In genomic region chr11:57815476-57815875, GRCh38 we compare ENCODE assay signal across 14 cellular contexts. TPM values are rescaled to one million over a fixed set of nuclear protein-coding genes. Genes with fewer than 3 reads are reported as not detected.
DNase-seq lines count a peak whose midpoint lies in the region; ATAC-seq and TF ChIP-seq lines count a peak whose summit lies in the region.
"Had no signal": no experiment of that assay in that cellular context is flagged by ENCODE, and none has a peak within 500 bp of the region (broad histone marks: within the 10 kb centered on the region; RNA-seq: fewer than 3 reads in every experiment).

No MANE protein-coding gene starts in this region.

- H3K4me1 ChIP-seq in smooth muscle cell (ENCODE audit: low read depth), result no peaks in the 10 kb centered on the region

- H3K79me2 ChIP-seq in smooth muscle cell (ENCODE audit: low read depth), result peaks cover 3% of the 10 kb centered on the region

- no peak overlapping the region for H3K4me3 ChIP-seq in smooth muscle cell
- H3K4me3 ChIP-seq: MG63, skin epidermis had no signal

- no peak overlapping the region for H3K9ac ChIP-seq in smooth muscle cell (ENCODE audit: low read depth)

- no peak overlapping the region for H3K4me2 ChIP-seq in smooth muscle cell

- H3K27me3 ChIP-seq in smooth muscle cell (ENCODE audit: low read depth), result no peaks in the 10 kb centered on the region
- H3K27me3 ChIP-seq: MG63 had no signal

- WGBS in smooth muscle cell (ENCODE audit: low lambda C conversion rate), result 83% methylated on average over 2 of the region's 2 CpGs

- intact Hi-C loops in sciatic nerve (cut with DNase I), result no loop called here

- peaks cover 15% of the 10 kb centered on the region for H4K20me1 ChIP-seq in smooth muscle cell (ENCODE audit: low read depth)

- no peak for DNase-seq in sciatic nerve (ENCODE audit: low spot score)
- DNase-seq in smooth muscle cell (lab: John Stamatoyannopoulos, UW; ENCODE audit: unreplicated experiment), result no peak
- DNase-seq in MV-4-11 (lab: John Stamatoyannopoulos, UW), result no peak
- no peak for DNase-seq in DMS153 treated with DMSO at 0.1 percent for 48 hours (lab: John Stamatoyannopoulos, UW; ENCODE audit: unreplicated experiment)
- DNase-seq: DMS153, endodermal cell, MG63, NCI-H524 had no signal

- no peaks in the 10 kb centered on the region for H3K9me3 ChIP-seq in smooth muscle cell (replicated peaks; ENCODE audit: low read depth)
- H3K9me3 ChIP-seq: MG63 had no signal

- no peak for TF ChIP-seq CTCF in smooth muscle cell (IDR thresholded peaks at IDR 0.05; ENCODE audit: borderline replicate concordance, insufficient read depth, poor library complexity, severe bottlenecking)

- peaks cover 58% of the 10 kb centered on the region for H3K36me3 ChIP-seq in smooth muscle cell (ENCODE audit: low read depth)

- ATAC-seq in GM18498 (IDR thresholded peaks at IDR 0.05; ENCODE audit: unreplicated experiment) (peak; percentile 80), GM19043 (IDR thresholded peaks at IDR 0.05; ENCODE audit: low read depth, unreplicated experiment) (peak; percentile 48), HG02678 (IDR thresholded peaks at IDR 0.05; ENCODE audit: unreplicated experiment) (peak; percentile 85), HG03442 (IDR thresholded peaks at IDR 0.05; ENCODE audit: unreplicated experiment) (peak; percentile 87), sciatic nerve (no peak)

- H3K27ac ChIP-seq in smooth muscle cell (ENCODE audit: low read depth), result no peak overlapping the region
- H3K27ac ChIP-seq: HL-60, skin epidermis had no signal

- no peak overlapping the region for H2AFZ ChIP-seq in smooth muscle cell (ENCODE audit: low read depth)

- peaks cover 11% of the 10 kb centered on the region for H3F3A ChIP-seq in smooth muscle cell (ENCODE audit: low read depth)

RNA-seq across cellular contexts. Expression of gene CTNND1, which starts 53.9 kb away (rescaled TPM):
- 270 TPM for total RNA-seq in sciatic nerve
- 135 and 156 TPM in 2 replicates for total RNA-seq in smooth muscle cell
- 66.0 and 74.8 TPM in 2 replicates for polyA plus RNA-seq in smooth muscle cell
